ENCODE assay signal across 8 cellular contexts in genomic region chr12:123601602-123602489, GRCh38. TPM values are rescaled to one million over a fixed set of nuclear protein-coding genes. Genes with fewer than 3 reads are reported as not detected.
DNase-seq lines count a peak whose midpoint lies in the region; ATAC-seq, FAIRE-seq and TF ChIP-seq lines count a peak whose summit lies in the region.

DDX55 (plus strand) TSS chr12:123602099; CDS start chr12:123602149, 50 bp downstream.

- ATAC-seq in HG02623 (IDR thresholded peaks at IDR 0.05; ENCODE audit: unreplicated experiment) (peak; percentile 74), T-helper 17 cell (peak; percentile 94), right cardiac atrium (peak; percentile 97 to 98), aorta (ENCODE audit: low FRiP score) (peak; percentile 96)

- H3K4me3 ChIP-seq in right cardiac atrium (ENCODE audit: low read length), result peak within 1 kb of the TSS; percentile 74
- peak within 1 kb of the TSS; percentile 52 to 86 for H3K4me3 ChIP-seq in aorta (ENCODE audit: low read length in 2 of 2)

- no peaks in the 10 kb centered on the region for H3K27me3 ChIP-seq in right cardiac atrium (ENCODE audit: control insufficient read depth, insufficient read depth)
- H3K27me3 ChIP-seq in aorta (ENCODE audit: control insufficient read depth in 1 of 2, insufficient read depth in 2 of 2, low read length in 1 of 2), result no peaks in the 10 kb centered on the region

- intact Hi-C loops in right cardiac atrium (cut with DNase I), result no loop called here
- intact Hi-C loops in aorta (cut with DNase I), result no loop called here

- peaks cover 3% of the 10 kb centered on the region for H3K36me3 Mint-ChIP-seq in T-helper 17 cell (ENCODE audit: low read depth)

- DNase-seq in GM12891 (ENCODE audit: insufficient read length, low spot score), result peak; percentile 82
- peak; percentile 76 for DNase-seq in NCI-H1105 (lab: John Stamatoyannopoulos, UW)
- peak; percentile 82 to 84 (median 82) for DNase-seq in T-helper 17 cell
- peak; percentile 85 to 93 (median 93) for DNase-seq in right cardiac atrium
- DNase-seq in renal cortical epithelial cell (ENCODE audit: low read depth), result peak; percentile 48
- DNase-seq in aorta, result peak; percentile 90 to 94

- H3K27ac Mint-ChIP-seq in T-helper 17 cell, result peak within 1 kb of the TSS; percentile 95

- H3K36me3 ChIP-seq in aorta (ENCODE audit: control insufficient read depth in 1 of 2, insufficient read depth in 2 of 2, low read length in 1 of 2), result no peaks in the 10 kb centered on the region

- H3K4me3 Mint-ChIP-seq in T-helper 17 cell, result peak within 1 kb of the TSS; percentile 99

- H3K4me1 ChIP-seq in right cardiac atrium (ENCODE audit: control insufficient read depth, insufficient read depth, low read length), result peaks cover 3% of the 10 kb centered on the region
- H3K4me1 ChIP-seq in aorta (ENCODE audit: control insufficient read depth in 1 of 2, insufficient read depth in 2 of 2, low read length in 2 of 2), result peaks cover 0 to 5% of the 10 kb centered on the region in 2 donors

- TF ChIP-seq POLR2A in GM12891 (IDR thresholded peaks at IDR 0.05; ENCODE audit: low read depth, low read length), result peak; percentile 96

- no peaks in the 10 kb centered on the region for H3K27me3 Mint-ChIP-seq in T-helper 17 cell

- FAIRE-seq in GM12891 (lab: Jason Lieb, UNC), result peak; percentile 84

- under 1% methylated on average over 81 of the region's 81 CpGs for WGBS in right cardiac atrium
- WGBS in aorta, 2 donors, result 0% methylated on average over 68 to 81 of the region's 81 CpGs

- H3K4me1 Mint-ChIP-seq in T-helper 17 cell, result peaks cover 24% of the 10 kb centered on the region

- H3K27ac ChIP-seq in angular gyrus (ENCODE audit: low read depth, low read length) (peak within 1 kb of the TSS; percentile 87), right cardiac atrium (ENCODE audit: low read length) (peak within 1 kb of the TSS; percentile 59), aorta (ENCODE audit: low read depth in 1 of 2, low read length in 2 of 2) (peak within 1 kb of the TSS; percentile 4 to 69)

- H3K9me3 ChIP-seq in T-helper 17 cell (ENCODE audit: control insufficient read depth, low read length, poor library complexity, severe bottlenecking), result no peaks in the 10 kb centered on the region
- no peaks in the 10 kb centered on the region for H3K9me3 ChIP-seq in right cardiac atrium (ENCODE audit: control insufficient read depth, low read length)
- no peaks in the 10 kb centered on the region for H3K9me3 ChIP-seq in aorta (ENCODE audit: control insufficient read depth, low read length)

TF ChIP-seq in GM12891, 5 proteins besides CTCF, POLR2A, EP300 and RAD21:
- TF ChIP-seq PAX5 (IDR thresholded peaks at IDR 0.05; ENCODE audit: insufficient read depth, low read length, severe bottlenecking), result no peak
- peak; percentile 76 for TF ChIP-seq POU2F2 (IDR thresholded peaks at IDR 0.05; ENCODE audit: low read depth, low read length)
- TF ChIP-seq SPI1 (IDR thresholded peaks at IDR 0.05; ENCODE audit: low read depth, low read length), result peak; percentile 54
- peak; percentile 97 for TF ChIP-seq POLR2AphosphoS5 (IDR thresholded peaks at IDR 0.05; ENCODE audit: low read depth, low read length)
- peak; percentile 85 for TF ChIP-seq TAF1 (IDR thresholded peaks at IDR 0.05; ENCODE audit: low read depth, low read length)
TF ChIP-seq in GM12891: peak in this region for 4.

RNA-seq across cellular contexts. Expression of gene DDX55, which starts in this region (rescaled TPM):
- polyA plus RNA-seq in GM12891 (2012; ENCODE audit: low read depth, missing spikeins), result 16.7 TPM
- total RNA-seq in T-helper 17 cell, result 10 to 100 TPM; 22.7 to 26.0 TPM
- total RNA-seq in right cardiac atrium, result 1 to 10 TPM; 7.7 to 8.3 (median 8.2) TPM
- polyA plus RNA-seq in right cardiac atrium, result 6.6 TPM
- total RNA-seq in renal cortical epithelial cell, result 14.1 and 18.1 TPM in 2 replicates
- total RNA-seq in aorta, result 10 to 100 TPM; 13.6 to 18.0 TPM
- 10 to 100 TPM in 1 of 2 donors, 1 to 10 TPM in 1; 7.6 to 15.5 TPM for polyA plus RNA-seq in aorta

Comparison
In these comparisons a context has a peak if more than half of its experiments do, and no peak if none do; other contexts are left out.
1. Peak in every context shown above with its lines: DNase-seq, ATAC-seq, H3K4me3 ChIP-seq and H3K27ac ChIP-seq.
2. H3K27ac ChIP-seq: peak in every context shown above with its lines; median percentile 87 in angular gyrus; 59 in right cardiac atrium; 36 in aorta.